1 cellular context compared by ENCODE assay signal in the genomic region with DNA sequence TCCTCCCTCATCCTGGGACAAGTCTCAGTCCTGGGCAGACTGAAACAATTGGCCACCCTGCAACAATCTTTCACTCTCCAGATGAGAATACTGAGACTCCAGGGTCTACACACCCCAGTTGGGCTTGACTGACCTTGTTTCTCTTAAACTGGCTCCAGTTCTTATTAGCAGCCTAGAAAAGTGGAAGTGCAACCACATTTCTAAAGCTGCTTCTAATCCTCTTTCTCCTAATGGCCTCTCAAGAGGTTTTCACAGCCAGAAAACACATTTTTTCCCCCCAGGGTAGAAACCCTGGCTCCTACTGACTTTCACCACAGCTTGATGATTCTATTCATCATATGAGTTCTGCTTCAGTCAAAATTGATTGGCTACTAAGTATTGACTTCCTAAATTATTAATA.
A peak's percentile ranks its signal among the peaks of the same experiment; 100 is the strongest.
TF ChIP-seq lines count a peak whose summit lies in the region.

No MANE protein-coding gene starts in this region.

TF ChIP-seq in GM12878, 131 proteins besides CTCF, POLR2A, EP300 and RAD21 (continued from another document):
- no peak for TF ChIP-seq CHD4 (IDR thresholded peaks at IDR 0.05)
- peak; percentile 88 for TF ChIP-seq MTA2 (IDR thresholded peaks at IDR 0.05; ENCODE audit: low read depth)
- no peak for TF ChIP-seq NR2F1 (conservative IDR thresholded peaks at IDR 0.05)
- TF ChIP-seq ZSCAN29 (IDR thresholded peaks at IDR 0.05): 0 out of 2 replicates have a peak, but pooled peaks have one; percentile 34
- peak; percentile 48 to 66; a peak in 2 of 4 replicates for TF ChIP-seq IKZF2 (IDR thresholded peaks at IDR 0.05)
- TF ChIP-seq STAT3 (IDR thresholded peaks at IDR 0.05; ENCODE audit: low read depth, low read length): no peak
- TF ChIP-seq, protein P1, sequence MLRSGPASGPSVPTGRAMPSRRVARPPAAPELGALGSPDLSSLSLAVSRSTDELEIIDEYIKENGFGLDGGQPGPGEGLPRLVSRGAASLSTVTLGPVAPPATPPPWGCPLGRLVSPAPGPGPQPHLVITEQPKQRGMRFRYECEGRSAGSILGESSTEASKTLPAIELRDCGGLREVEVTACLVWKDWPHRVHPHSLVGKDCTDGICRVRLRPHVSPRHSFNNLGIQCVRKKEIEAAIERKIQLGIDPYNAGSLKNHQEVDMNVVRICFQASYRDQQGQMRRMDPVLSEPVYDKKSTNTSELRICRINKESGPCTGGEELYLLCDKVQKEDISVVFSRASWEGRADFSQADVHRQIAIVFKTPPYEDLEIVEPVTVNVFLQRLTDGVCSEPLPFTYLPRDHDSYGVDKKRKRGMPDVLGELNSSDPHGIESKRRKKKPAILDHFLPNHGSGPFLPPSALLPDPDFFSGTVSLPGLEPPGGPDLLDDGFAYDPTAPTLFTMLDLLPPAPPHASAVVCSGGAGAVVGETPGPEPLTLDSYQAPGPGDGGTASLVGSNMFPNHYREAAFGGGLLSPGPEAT (IDR thresholded peaks at IDR 0.05; ENCODE audit: low read depth): peak; percentile 59; the same call in 1 of the 2 replicates
- TF ChIP-seq DPF2 (IDR thresholded peaks at IDR 0.05): 0 out of 2 replicates have a peak, but pooled peaks have one; percentile 24
